17 cellular contexts compared by ENCODE assay signal in genomic region chr1:45913925-45914501, GRCh38.
A peak's percentile ranks its signal among the peaks of the same experiment; 100 is the strongest.
DNase-seq lines count a peak whose midpoint lies in the region; ATAC-seq, FAIRE-seq and TF ChIP-seq lines count a peak whose summit lies in the region.
"Had no signal": no experiment of that assay in that cellular context is flagged by ENCODE, and none has a peak within 500 bp of the region (broad histone marks: within the 10 kb centered on the region; RNA-seq: fewer than 3 reads in every experiment).

No MANE protein-coding gene starts in this region.

- no peak for DNase-seq in AG04450 (ENCODE audit: low read depth, low spot score)
- DNase-seq in astrocyte (ENCODE audit: low read depth), result no peak
- no peak for DNase-seq in heart right ventricle
- no peak for DNase-seq in osteoblast (ENCODE audit: insufficient read length, low spot score, missing footprints)
- no peak for DNase-seq in HUDEP-2 (lab: John Stamatoyannopoulos, UW; ENCODE audit: unreplicated experiment in 76 of 76)
- no peak for DNase-seq in T-helper 9 cell
- DNase-seq: ACHN, DMS 273 treated with DMSO at 0.1 percent for 48 hours, natural killer cell, NCI-H1048, NCI-H524, PC-3 had no signal

- H3K4me1 ChIP-seq in astrocyte (ENCODE audit: insufficient read depth, low read length) (peaks cover 17% of the 10 kb centered on the region), heart right ventricle (peaks cover 0 to 26% (median 11%) of the 10 kb centered on the region in 9 donors), osteoblast (ENCODE audit: insufficient read depth, low read length) (peaks cover 24% of the 10 kb centered on the region)

- peaks cover 5% of the 10 kb centered on the region for H3K36me3 Mint-ChIP-seq in astrocyte (ENCODE audit: low read depth, unreplicated experiment)
- H3K36me3 Mint-ChIP-seq: natural killer cell had no signal

- H3K27me3 ChIP-seq in AG04450 (ENCODE audit: control insufficient read depth, insufficient read depth, low read length) (no peaks in the 10 kb centered on the region), astrocyte (ENCODE audit: insufficient read depth, low read length) (no peaks in the 10 kb centered on the region), heart right ventricle (no peaks in the 10 kb centered on the region), osteoblast (ENCODE audit: insufficient read depth, low read length) (no peaks in the 10 kb centered on the region)

- H4K20me1 ChIP-seq in astrocyte (ENCODE audit: insufficient read depth, low read length) (no peaks in the 10 kb centered on the region), osteoblast (ENCODE audit: insufficient read depth, low read length) (no peaks in the 10 kb centered on the region)

- H3K79me2 ChIP-seq in astrocyte (ENCODE audit: insufficient read depth, low read length), result peaks cover 8% of the 10 kb centered on the region
- peaks cover 18% of the 10 kb centered on the region for H3K79me2 ChIP-seq in osteoblast (ENCODE audit: insufficient read depth, low read length)

- H3K27ac Mint-ChIP-seq in astrocyte (ENCODE audit: unreplicated experiment), result peak overlapping the region; percentile 92
- H3K27ac Mint-ChIP-seq: natural killer cell had no signal

- FAIRE-seq in astrocyte (lab: Jason Lieb, UNC), result no peak
- FAIRE-seq: HTR-8/SVneo had no signal

- H3K4me3 ChIP-seq in AG04450 (ENCODE audit: low read depth, low read length), result no peak overlapping the region
- no peak overlapping the region for H3K4me3 ChIP-seq in astrocyte (ENCODE audit: insufficient read depth, low read depth, low read length)
- H3K4me3 ChIP-seq in heart right ventricle, result peak overlapping the region; percentile 16 to 47 (median 34)
- peak overlapping the region; percentile 47 for H3K4me3 ChIP-seq in osteoblast (ENCODE audit: insufficient read depth, low read length)

- no peaks in the 10 kb centered on the region for H3K9me3 Mint-ChIP-seq in astrocyte (ENCODE audit: unreplicated experiment)
- H3K9me3 Mint-ChIP-seq: central memory CD8-positive, alpha-beta T cell; natural killer cell had no signal

- no peaks in the 10 kb centered on the region for H3K9me3 ChIP-seq in AG04450 (ENCODE audit: control insufficient read depth, insufficient read depth, low read length)
- H3K9me3 ChIP-seq in astrocyte (ENCODE audit: insufficient read depth, low read depth, low read length), result no peaks in the 10 kb centered on the region
- no peaks in the 10 kb centered on the region for H3K9me3 ChIP-seq in heart right ventricle
- no peaks in the 10 kb centered on the region for H3K9me3 ChIP-seq in osteoblast (ENCODE audit: low read depth, low read length)

- peak; percentile 39 to 82 (median 65) for ATAC-seq in heart right ventricle
- no peak for ATAC-seq in GM18511 (IDR thresholded peaks at IDR 0.05; ENCODE audit: unreplicated experiment)
- no peak for ATAC-seq in HG03378 (IDR thresholded peaks at IDR 0.05; ENCODE audit: unreplicated experiment)
- ATAC-seq: PC-3 had no signal

- TF ChIP-seq CTCF in AG04450 (IDR thresholded peaks at IDR 0.05; ENCODE audit: low read depth, low read length), result no peak
- no peak for TF ChIP-seq CTCF in astrocyte (IDR thresholded peaks at IDR 0.05; ENCODE audit: insufficient read depth, low read depth, low read length)
- no peak for TF ChIP-seq CTCF in heart right ventricle (IDR thresholded peaks at IDR 0.05)
- no peak for TF ChIP-seq CTCF in osteoblast (IDR thresholded peaks at IDR 0.05; ENCODE audit: extremely low read depth, low read depth, low read length)

- H3K4me3 Mint-ChIP-seq in astrocyte (ENCODE audit: unreplicated experiment), result no peak overlapping the region
- H3K4me3 Mint-ChIP-seq: activated CD4-positive, alpha-beta T cell treated with anti-CD3 and anti-CD28 coated beads for 36 hours; central memory CD8-positive, alpha-beta T cell; natural killer cell had no signal

- peak overlapping the region; percentile 56 for H3K9ac ChIP-seq in astrocyte (ENCODE audit: low read length)

- H3K4me1 Mint-ChIP-seq in astrocyte (ENCODE audit: low read depth, unreplicated experiment), result peaks cover 26% of the 10 kb centered on the region

- H3K27ac ChIP-seq in AG04450 (ENCODE audit: low read depth, low read length), result peak overlapping the region; percentile 77
- peak overlapping the region; percentile 75 for H3K27ac ChIP-seq in astrocyte (ENCODE audit: low read depth, low read length)
- peak overlapping the region; percentile 64 to 91 (median 86) for H3K27ac ChIP-seq in heart right ventricle
- H3K27ac ChIP-seq in osteoblast (ENCODE audit: low read depth, low read length), result peak overlapping the region; percentile 99

- H3K27me3 Mint-ChIP-seq in astrocyte (ENCODE audit: low read depth, unreplicated experiment), result no peaks in the 10 kb centered on the region
- H3K27me3 Mint-ChIP-seq: activated CD4-positive, alpha-beta T cell treated with anti-CD3 and anti-CD28 coated beads for 36 hours; central memory CD8-positive, alpha-beta T cell had no signal

- no peak overlapping the region for H2AFZ ChIP-seq in astrocyte (ENCODE audit: low read depth, low read length)
- H2AFZ ChIP-seq in osteoblast (ENCODE audit: low read length), result peak overlapping the region; percentile 15

- intact Hi-C loops in heart right ventricle (cut with DNase I), result loop anchor here in 2 of 10 donors (2.0 to 10.0 kb wide), 2 partner anchors 111 to 113 kb away; no protein-coding TSS in a partner anchor

- no peaks in the 10 kb centered on the region for H3K36me3 ChIP-seq in astrocyte (ENCODE audit: insufficient read depth, low read length)
- H3K36me3 ChIP-seq in heart right ventricle, result peaks cover 0 to 11% (median 0%) of the 10 kb centered on the region in 9 donors
- H3K36me3 ChIP-seq in osteoblast (ENCODE audit: insufficient read depth, low read length), result no peaks in the 10 kb centered on the region

- H3K4me2 ChIP-seq in astrocyte (ENCODE audit: low read length), result peak overlapping the region; percentile 55
- peak overlapping the region; percentile 74 for H3K4me2 ChIP-seq in osteoblast (ENCODE audit: insufficient read depth, low read length)

- WGBS in heart right ventricle, 2 donors, result 30 to 31% methylated on average over 2 of the region's 2 CpGs

- POLR2A ChIA-PET in AG04450 (lab: Yijun Ruan, JAX), result interaction anchor here (0.6 kb wide), 1 partner anchor 19 kb away, joined by 4 read pairs; no protein-coding TSS in a partner anchor

- CTCF ChIA-PET in AG04450 (lab: Charles Lee), result interaction anchor here (1.6 to 2.3 kb wide), 2 partner anchors 11 to 31 kb away, joined by 3 to 12 read pairs; no protein-coding TSS in a partner anchor

Comparison
In these comparisons a context has a peak if more than half of its experiments do, and no peak if none do; other contexts are left out.
1. H3K4me3 ChIP-seq: peak in heart right ventricle (10 of 10) and osteoblast (single experiment); none in AG04450 (single experiment) and astrocyte (single experiment).
2. ATAC-seq: peak in heart right ventricle (8 of 8); none in GM18511 (single experiment) and HG03378 (single experiment).
3. Peak in every context shown above with its lines, with median percentiles within 50 percentile points of each other: H3K27ac ChIP-seq.